14 cellular contexts compared by ENCODE assay signal in genomic region chr1:27133990-27134389, GRCh38. TPM values are rescaled to one million over a fixed set of nuclear protein-coding genes. Genes with fewer than 3 reads are reported as not detected.
DNase-seq lines count a peak whose midpoint lies in the region; ATAC-seq and TF ChIP-seq lines count a peak whose summit lies in the region.
"Had no signal": no experiment of that assay in that cellular context is flagged by ENCODE, and none has a peak within 500 bp of the region (broad histone marks: within the 10 kb centered on the region; RNA-seq: fewer than 3 reads in every experiment).

No MANE protein-coding gene starts in this region.

- no TSS peak for BruUV-seq in OCI-LY7 (replicated peaks; lab: Mats Ljungman, UMichigan)

- H3K27me3 ChIP-seq in neutrophil, result no peaks in the 10 kb centered on the region

- DNase-seq in SKM-1 treated with dmso at 0.1 percent for 144 hours (lab: John Stamatoyannopoulos, UW; ENCODE audit: unreplicated experiment) (peak; percentile 28), OCI-LY7 (ENCODE audit: low spot score) (no peak), dermis blood vessel endothelial cell (no peak), DMS153 (lab: John Stamatoyannopoulos, UW) (no peak)
- DNase-seq: effector CD4-positive, alpha-beta T cell; foreskin melanocyte; GOT3; IMR-90; NCI-H1930; nucleus accumbens; stimulated activated naive CD8-positive, alpha-beta T cell treated with anti-CD3 and anti-CD28 coated beads, Interleukin-15, Interleukin-2, amounts not matched to agents 100 U/mL and 50 U/mL, for 24 hours had no signal

- H3K27ac ChIP-seq in neutrophil (peak overlapping the region; percentile 99), OCI-LY7 (ENCODE audit: low read depth, low read length, poor library complexity, severe bottlenecking) (no peak overlapping the region)

- TF ChIP-seq CTCF in neutrophil (IDR thresholded peaks at IDR 0.05), result no peak
- TF ChIP-seq CTCF in OCI-LY7 (conservative IDR thresholded peaks at IDR 0.05; ENCODE audit: low read length), result no peak

- intact Hi-C loops in OCI-LY7 (cut with micrococcal nuclease; ENCODE audit: unreplicated experiment), result no loop called here

- H2AFZ ChIP-seq in OCI-LY7 (ENCODE audit: low read length), result no peak overlapping the region

- POLR2A ChIA-PET in OCI-LY7 (lab: Charles Lee), result interaction anchor here (0.6 to 1.5 kb wide), 3 partner anchors 9 to 30 kb away, joined by 3 to 4 read pairs (median 3); partner anchors contain the start of gene SLC9A1

- H3K9me3 ChIP-seq in neutrophil, result no peaks in the 10 kb centered on the region
- H3K9me3 ChIP-seq in OCI-LY7 (ENCODE audit: low read length), result no peaks in the 10 kb centered on the region

- H3K4me1 ChIP-seq in neutrophil (ENCODE audit: control insufficient read depth in 1 of 2, insufficient read depth in 1 of 2, low read depth in 1 of 2, low read length in 1 of 2) (peaks cover 82 to 88% of the 10 kb centered on the region in 2 experiments), OCI-LY7 (ENCODE audit: insufficient read depth, low read length, poor library complexity, severe bottlenecking) (peaks cover 45% of the 10 kb centered on the region)

- no peaks in the 10 kb centered on the region for H3K9me2 ChIP-seq in OCI-LY7 (ENCODE audit: insufficient read depth, low read length)

- ATAC-seq in GM18502 (IDR thresholded peaks at IDR 0.05; ENCODE audit: poor library complexity, unreplicated experiment) (peak; percentile 74), GM21529 (IDR thresholded peaks at IDR 0.05; ENCODE audit: unreplicated experiment) (peak; percentile 69)
- ATAC-seq: stimulated activated naive CD8-positive, alpha-beta T cell treated with anti-CD3 and anti-CD28 coated beads, Interleukin-15, Interleukin-2, amounts not matched to agents 100 U/mL and 50 U/mL, for 24 hours had no signal

- peaks cover 4% of the 10 kb centered on the region; the same call in 1 of the 2 replicates for H3K79me2 ChIP-seq in OCI-LY7 (ENCODE audit: insufficient read depth, low read depth, low read length)

- no peaks in the 10 kb centered on the region for H3K36me3 ChIP-seq in neutrophil
- H3K36me3 ChIP-seq in OCI-LY7 (ENCODE audit: insufficient read depth, low read length), result no peaks in the 10 kb centered on the region; the same call in 1 of the 2 replicates

- H3K4me2 ChIP-seq in OCI-LY7 (ENCODE audit: low read length), result no peak overlapping the region

- CTCF ChIA-PET in OCI-LY7 (lab: Charles Lee; ENCODE audit: unreplicated experiment), result no interaction called here

- no peak overlapping the region for H3K4me3 ChIP-seq in neutrophil (ENCODE audit: low read depth in 1 of 2, low read length in 1 of 2)
- no peak overlapping the region for H3K4me3 ChIP-seq in OCI-LY7 (ENCODE audit: low read depth, low read length, poor library complexity, severe bottlenecking)

- H4K20me1 ChIP-seq in OCI-LY7 (ENCODE audit: insufficient read depth, low read length), result no peaks in the 10 kb centered on the region

RNA-seq across cellular contexts. Expression of gene SLC9A1, which starts 20.9 kb away (rescaled TPM):
- 5.3 and 5.8 TPM in 2 replicates for total RNA-seq in OCI-LY7 (2014; rRNA removed; shearing (Covaris generic))
- total RNA-seq in OCI-LY7 (2022) (17.4 and 19.2 TPM in 2 replicates), dermis blood vessel endothelial cell (5.6 and 20.1 TPM in 2 replicates)
